ENCODE assay signal across 8 cellular contexts in the genomic region with DNA sequence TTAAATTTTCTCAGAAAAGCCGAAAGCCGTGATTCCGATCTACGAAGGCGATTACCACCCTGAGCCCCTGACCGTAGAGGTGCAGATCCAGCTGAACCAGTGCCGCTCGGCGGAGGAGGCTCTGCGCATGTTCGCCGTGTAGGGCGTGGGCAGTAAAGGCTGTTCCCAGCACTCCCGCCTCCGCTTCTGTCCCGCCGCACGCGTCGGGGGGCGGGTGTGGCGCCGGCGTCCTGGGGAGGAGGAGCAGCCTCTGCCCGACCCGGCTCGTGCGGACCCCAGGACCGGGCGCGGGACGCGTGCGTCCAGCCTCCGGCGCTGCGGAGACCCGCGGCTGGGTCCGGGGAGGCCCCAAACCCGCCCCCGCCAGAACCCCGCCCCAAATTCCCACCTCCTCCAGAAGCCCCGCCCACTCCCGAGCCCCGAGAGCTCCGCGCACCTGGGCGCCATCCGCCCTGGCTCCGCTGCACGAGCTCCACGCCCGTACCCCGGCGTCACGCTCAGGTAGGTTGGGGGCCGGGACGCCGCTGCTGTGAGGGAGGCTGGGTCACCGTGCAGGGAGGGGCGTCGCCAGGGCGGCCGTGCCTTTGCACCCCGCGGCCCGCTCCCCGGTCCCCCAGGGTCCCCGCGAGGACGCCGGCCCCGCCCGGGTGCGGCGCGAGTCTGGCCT. TPM values are rescaled to one million over a fixed set of nuclear protein-coding genes. Genes with fewer than 3 reads are reported as not detected.
DNase-seq lines count a peak whose midpoint lies in the region; ATAC-seq and TF ChIP-seq lines count a peak whose summit lies in the region.

TSS of gene B3GNT4 (plus strand) at position 409 of the 667 bp plus-strand sequence. CDS start 910 bp downstream, outside the sequence.

- H3K4me3 Mint-ChIP-seq in naive thymus-derived CD8-positive, alpha-beta T cell = peak within 1 kb of the TSS; percentile 69 to 90 (median 82)

- H3K9me3 Mint-ChIP-seq in naive thymus-derived CD8-positive, alpha-beta T cell = no peaks in the 10 kb centered on the region

- H3K4me1 Mint-ChIP-seq in naive thymus-derived CD8-positive, alpha-beta T cell = peaks cover 10 to 17% (median 13%) of the 10 kb centered on the region in 4 donors

- ATAC-seq in naive thymus-derived CD8-positive, alpha-beta T cell = peak; percentile 76 to 79
- ATAC-seq in stimulated activated naive CD8-positive, alpha-beta T cell treated with anti-CD3 and anti-CD28 coated beads, Interleukin-15, Interleukin-2, amounts not matched to agents 100 U/mL and 50 U/mL, for 24 hours = peak; percentile 57

- DNase-seq in NCI-H524 (lab: John Stamatoyannopoulos, UW) (peak; percentile 20 to 52), NCI-H524 treated with DMSO at 0.1 percent for 48 hours (lab: John Stamatoyannopoulos, UW) (no peak), NCI-H460 (ENCODE audit: extremely low read depth, low read depth) (peak; percentile 43), erythroblast (lab: John Stamatoyannopoulos, UW) (peak; percentile 38 to 57), AML-193 (lab: John Stamatoyannopoulos, UW) (no peak)
- DNase-seq in activated CD8-positive, alpha-beta memory T cell treated with anti-CD3 and anti-CD28 coated beads, Interleukin-2, amount 50 U/mL, for 48 hours = peak; percentile 84
- peak; percentile 45 to 82 (median 64) for DNase-seq in naive thymus-derived CD8-positive, alpha-beta T cell
- DNase-seq in stimulated activated naive CD8-positive, alpha-beta T cell treated with anti-CD3 and anti-CD28 coated beads, Interleukin-15, Interleukin-2, amounts not matched to agents 100 U/mL and 50 U/mL, for 24 hours = peak; percentile 70

- peaks cover 0 to 25% (median 3%) of the 10 kb centered on the region in 5 donors for H3K27me3 Mint-ChIP-seq in naive thymus-derived CD8-positive, alpha-beta T cell

- H3K36me3 Mint-ChIP-seq in naive thymus-derived CD8-positive, alpha-beta T cell = peaks cover 0 to 10% (median 1%) of the 10 kb centered on the region in 3 donors

- POLR2A ChIA-PET in naive thymus-derived CD8-positive, alpha-beta T cell (lab: Charles Lee) = interaction anchor here (0.7 to 1.8 kb wide), 2 partner anchors 12 to 23 kb away, joined by 3 to 8 read pairs; partner anchors contain the start of gene DIABLO

- TF ChIP-seq POLR2A in erythroblast (IDR thresholded peaks at IDR 0.05; ENCODE audit: low read length) = no peak

- peak within 1 kb of the TSS in 3 of 10 donors; percentile 27 to 86 (median 62) for H3K27ac Mint-ChIP-seq in naive thymus-derived CD8-positive, alpha-beta T cell

RNA-seq across cellular contexts. Expression of gene B3GNT4, which starts in this region (rescaled TPM):
- total RNA-seq in NCI-H460 (2014; rRNA removed; shearing (Covaris generic)) = 0.35 and 0.40 TPM in 2 replicates
- 1.2 and 42.0 TPM in 2 replicates for polyA plus RNA-seq in NCI-H460 (2014; cell fraction: nucleus; rRNA removed)
- not detected for total RNA-seq in naive thymus-derived CD8-positive, alpha-beta T cell
- polyA plus RNA-seq in naive thymus-derived CD8-positive, alpha-beta T cell = under 1 TPM in 2 of 3 donors, not detected in 1; 0.12 to 0.25 TPM

Comparison
In these comparisons a context has a peak if more than half of its experiments do, and no peak if none do; other contexts are left out.
1. DNase-seq: peak in NCI-H524 (2 of 2), NCI-H460 (single experiment), activated CD8-positive, alpha-beta memory T cell treated with anti-CD3 and anti-CD28 coated beads, Interleukin-2, amount 50 U/mL, for 48 hours (single experiment), erythroblast (2 of 2) and stimulated activated naive CD8-positive, alpha-beta T cell treated with anti-CD3 and anti-CD28 coated beads, Interleukin-15, Interleukin-2, amounts not matched to agents 100 U/mL and 50 U/mL, for 24 hours (single experiment); none in NCI-H524 treated with DMSO at 0.1 percent for 48 hours (single experiment) and AML-193 (0 of 2).
2. Peak in DNase-seq and ATAC-seq in naive thymus-derived CD8-positive, alpha-beta T cell; RNA of the gene not detected or under 1 TPM.